In genomic region chr19:45863335-45863839, GRCh38 we compare ENCODE assay signal across 8 cellular contexts. TPM values are rescaled to one million over a fixed set of nuclear protein-coding genes. Genes with fewer than 3 reads are reported as not detected.
DNase-seq lines count a peak whose midpoint lies in the region; ATAC-seq and FAIRE-seq lines count a peak whose summit lies in the region.
"Had no signal": no experiment of that assay in that cellular context is flagged by ENCODE, and none has a peak within 500 bp of the region (broad histone marks: within the 10 kb centered on the region; RNA-seq: fewer than 3 reads in every experiment).

No MANE protein-coding gene starts in this region.

- peak overlapping the region; percentile 89 for H3K4me3 ChIP-seq in HUES48 (ENCODE audit: low read depth, low read length)

- peak overlapping the region; percentile 4 for H3K27ac ChIP-seq in HUES48 (ENCODE audit: low read depth, low read length)

- H3K4me1 ChIP-seq in HUES48 (ENCODE audit: control insufficient read depth, insufficient read depth, low read length): peaks cover 12% of the 10 kb centered on the region; the same call in 1 of the 2 replicates

- ATAC-seq in stimulated activated naive CD8-positive, alpha-beta T cell treated with anti-CD3 and anti-CD28 coated beads, Interleukin-15, amount 100 ng/mL, for 72 hours: no peak

- peak overlapping the region; percentile 90 for H3K4me3 Mint-ChIP-seq in activated T-helper 2 cell treated with anti-CD3 and anti-CD28 coated beads, Interferon-gamma antibody, Interleukin-2, Interleukin-4, amounts not matched to agents 10 μg/mL and 5 μg/mL and 100 μg/mL, durations not matched to agents 14 hours and 24 hours and 36 hours (ENCODE audit: low read depth)
- H3K4me3 Mint-ChIP-seq in stimulated activated naive CD8-positive, alpha-beta T cell treated with anti-CD3 and anti-CD28 coated beads, Interleukin-15, amount 100 ng/mL, for 72 hours: peak overlapping the region; percentile 94 to 98

- intact Hi-C loops in activated T-helper 2 cell treated with anti-CD3 and anti-CD28 coated beads, Interferon-gamma antibody, Interleukin-2, Interleukin-4, amounts not matched to agents 10 μg/mL and 5 μg/mL and 100 μg/mL, durations not matched to agents 14 hours and 24 hours and 36 hours (cut with micrococcal nuclease): loop anchor here (1.0 to 5.0 kb wide), 5 partner anchors 23 to 171 kb away; partner anchors contain the start of genes FBXO46, IRF2BP1, MEIOSIN and MYPOP

- no peaks in the 10 kb centered on the region for H3K27me3 ChIP-seq in HUES48 (ENCODE audit: control insufficient read depth, insufficient read depth, low read length)

- no peak overlapping the region for H3K9ac ChIP-seq in HUES48 (ENCODE audit: low read depth, low read length)

- peaks cover 20% of the 10 kb centered on the region for H3K4me1 Mint-ChIP-seq in activated T-helper 2 cell treated with anti-CD3 and anti-CD28 coated beads, Interferon-gamma antibody, Interleukin-2, Interleukin-4, amounts not matched to agents 10 μg/mL and 5 μg/mL and 100 μg/mL, durations not matched to agents 14 hours and 24 hours and 36 hours (ENCODE audit: low read depth)
- peaks cover 41% of the 10 kb centered on the region for H3K4me1 Mint-ChIP-seq in stimulated activated naive CD8-positive, alpha-beta T cell treated with anti-CD3 and anti-CD28 coated beads, Interleukin-15, amount 100 ng/mL, for 72 hours

- H3K36me3 Mint-ChIP-seq in activated T-helper 2 cell treated with anti-CD3 and anti-CD28 coated beads, Interferon-gamma antibody, Interleukin-2, Interleukin-4, amounts not matched to agents 10 μg/mL and 5 μg/mL and 100 μg/mL, durations not matched to agents 14 hours and 24 hours and 36 hours (ENCODE audit: low read depth): peaks cover 21% of the 10 kb centered on the region

- no peaks in the 10 kb centered on the region for H3K9me3 Mint-ChIP-seq in activated T-helper 2 cell treated with anti-CD3 and anti-CD28 coated beads, Interferon-gamma antibody, Interleukin-2, Interleukin-4, amounts not matched to agents 10 μg/mL and 5 μg/mL and 100 μg/mL, durations not matched to agents 14 hours and 24 hours and 36 hours
- H3K9me3 Mint-ChIP-seq in stimulated activated naive CD8-positive, alpha-beta T cell treated with anti-CD3 and anti-CD28 coated beads, Interleukin-15, amount 100 ng/mL, for 72 hours: no peaks in the 10 kb centered on the region

- H3K9me3 ChIP-seq in HUES48 (ENCODE audit: control insufficient read depth, insufficient read depth, low read length): no peaks in the 10 kb centered on the region

- peak overlapping the region; percentile 98 for H3K27ac Mint-ChIP-seq in activated T-helper 2 cell treated with anti-CD3 and anti-CD28 coated beads, Interferon-gamma antibody, Interleukin-2, Interleukin-4, amounts not matched to agents 10 μg/mL and 5 μg/mL and 100 μg/mL, durations not matched to agents 14 hours and 24 hours and 36 hours
- peak overlapping the region; percentile 94 to 96 for H3K27ac Mint-ChIP-seq in stimulated activated naive CD8-positive, alpha-beta T cell treated with anti-CD3 and anti-CD28 coated beads, Interleukin-15, amount 100 ng/mL, for 72 hours

- DNase-seq in activated T-helper 2 cell treated with anti-CD3 and anti-CD28 coated beads, Interferon-gamma antibody, Interleukin-2, Interleukin-4, amounts not matched to agents 10 μg/mL and 5 μg/mL and 100 μg/mL, durations not matched to agents 14 hours and 24 hours and 36 hours (ENCODE audit: low spot score): no peak
- no peak for DNase-seq in stimulated activated naive CD8-positive, alpha-beta T cell treated with anti-CD3 and anti-CD28 coated beads, Interleukin-15, amount 100 ng/mL, for 72 hours
- DNase-seq in GF-D8 (lab: John Stamatoyannopoulos, UW): no peak
- DNase-seq in dermis blood vessel endothelial cell: no peak
- no peak for DNase-seq in SKM-1 (lab: John Stamatoyannopoulos, UW; ENCODE audit: unreplicated experiment)

- peak; percentile 55 for FAIRE-seq in islet of Langerhans (lab: Jason Lieb, UNC)

- H3K27me3 Mint-ChIP-seq in activated T-helper 2 cell treated with anti-CD3 and anti-CD28 coated beads, Interferon-gamma antibody, Interleukin-2, Interleukin-4, amounts not matched to agents 10 μg/mL and 5 μg/mL and 100 μg/mL, durations not matched to agents 14 hours and 24 hours and 36 hours (ENCODE audit: low read depth): peaks cover 29% of the 10 kb centered on the region
- peaks cover 43% of the 10 kb centered on the region for H3K27me3 Mint-ChIP-seq in stimulated activated naive CD8-positive, alpha-beta T cell treated with anti-CD3 and anti-CD28 coated beads, Interleukin-15, amount 100 ng/mL, for 72 hours

- peaks cover 25% of the 10 kb centered on the region for H3K36me3 ChIP-seq in HUES48 (ENCODE audit: control insufficient read depth, insufficient read depth, low read length)

RNA-seq across cellular contexts. Expression of gene SYMPK, which starts 0.4 kb away (rescaled TPM):
- 121 and 131 TPM in 2 replicates for total RNA-seq in activated T-helper 2 cell treated with anti-CD3 and anti-CD28 coated beads, Interferon-gamma antibody, Interleukin-2, Interleukin-4, amounts not matched to agents 10 μg/mL and 5 μg/mL and 100 μg/mL, durations not matched to agents 14 hours and 24 hours and 36 hours
- 32.7 and 55.1 TPM in 2 replicates for total RNA-seq in dermis blood vessel endothelial cell

RNA-seq across cellular contexts. Expression of gene FOXA3, which starts 0.7 kb away (rescaled TPM):
- 0.37 and 0.60 TPM in 2 replicates for total RNA-seq in activated T-helper 2 cell treated with anti-CD3 and anti-CD28 coated beads, Interferon-gamma antibody, Interleukin-2, Interleukin-4, amounts not matched to agents 10 μg/mL and 5 μg/mL and 100 μg/mL, durations not matched to agents 14 hours and 24 hours and 36 hours
- 0.14 TPM in 1 of 2 replicates, not detected in the other for total RNA-seq in dermis blood vessel endothelial cell
- total RNA-seq: occipital lobe had no signal

RNA-seq across cellular contexts. Expression of gene IRF2BP1, which starts 22.6 kb away (rescaled TPM):
- 15.7 and 17.1 TPM in 2 replicates for total RNA-seq in activated T-helper 2 cell treated with anti-CD3 and anti-CD28 coated beads, Interferon-gamma antibody, Interleukin-2, Interleukin-4, amounts not matched to agents 10 μg/mL and 5 μg/mL and 100 μg/mL, durations not matched to agents 14 hours and 24 hours and 36 hours
- 31.6 and 32.7 TPM in 2 replicates for total RNA-seq in dermis blood vessel endothelial cell

RNA-seq across cellular contexts. Expression of gene MYPOP, which starts 39.0 kb away (rescaled TPM):
- 7.3 and 8.6 TPM in 2 replicates for total RNA-seq in activated T-helper 2 cell treated with anti-CD3 and anti-CD28 coated beads, Interferon-gamma antibody, Interleukin-2, Interleukin-4, amounts not matched to agents 10 μg/mL and 5 μg/mL and 100 μg/mL, durations not matched to agents 14 hours and 24 hours and 36 hours
- total RNA-seq in dermis blood vessel endothelial cell: 1.4 and 2.7 TPM in 2 replicates

RNA-seq across cellular contexts. Expression of gene RSPH6A, which starts 48.3 kb away (rescaled TPM):
- 0.16 and 0.23 TPM in 2 replicates for total RNA-seq in activated T-helper 2 cell treated with anti-CD3 and anti-CD28 coated beads, Interferon-gamma antibody, Interleukin-2, Interleukin-4, amounts not matched to agents 10 μg/mL and 5 μg/mL and 100 μg/mL, durations not matched to agents 14 hours and 24 hours and 36 hours
- under 0.01 and 0.05 TPM in 2 replicates for total RNA-seq in dermis blood vessel endothelial cell
